In genomic region chr20:10919549-10920140, GRCh38 we compare ENCODE assay signal across 1 cellular context.
TF ChIP-seq lines count a peak whose summit lies in the region.

No MANE protein-coding gene starts in this region.

TF ChIP-seq in GM23338, 12 proteins besides CTCF, POLR2A, EP300 and RAD21 (continued from another document):
- TF ChIP-seq ZNF462 (CRISPR knock-in tag; IDR thresholded peaks at IDR 0.05) (no peak), JUNB (IDR thresholded peaks at IDR 0.05; ENCODE audit: unreplicated experiment) (no peak), ETS1 (IDR thresholded peaks at IDR 0.05) (no peak), REST (IDR thresholded peaks at IDR 0.05; ENCODE audit: unreplicated experiment) (no peak), ZNF331 (CRISPR knock-in tag; IDR thresholded peaks at IDR 0.05; ENCODE audit: low read depth) (no peak), STAT1 (IDR thresholded peaks at IDR 0.05; ENCODE audit: unreplicated experiment) (no peak), EZH2 (IDR thresholded peaks at IDR 0.05; ENCODE audit: low read depth, unreplicated experiment) (no peak), EZH2phosphoT487 (IDR thresholded peaks at IDR 0.05; ENCODE audit: unreplicated experiment) (no peak)
TF ChIP-seq in GM23338: peak in this region for 0.
